1 cellular context compared by ENCODE assay signal in genomic region chr15:60370804-60371700, GRCh38.
TF ChIP-seq lines count a peak whose summit lies in the region.

No MANE protein-coding gene starts in this region.

TF ChIP-seq in SK-N-SH, 30 proteins besides CTCF, POLR2A, EP300 and RAD21 (continued from another document):
- TF ChIP-seq NFIC (IDR thresholded peaks at IDR 0.05; ENCODE audit: borderline replicate concordance) (peak; percentile 99), TAF1 (IDR thresholded peaks at IDR 0.05; ENCODE audit: borderline replicate concordance, low read depth, low read length) (peak; percentile 43; the same call in 1 of the 2 replicates), IRF3 (IDR thresholded peaks at IDR 0.05; ENCODE audit: low read depth, low read length) (no peak), YY1 (IDR thresholded peaks at IDR 0.05; ENCODE audit: low read depth) (peak; percentile 69; the same call in 1 of the 2 replicates), NRF1 (IDR thresholded peaks at IDR 0.05; ENCODE audit: low read depth, low read length) (no peak), GATA2 (CRISPR knock-in tag; IDR thresholded peaks at IDR 0.05) (no peak), POLR2AphosphoS5 (IDR thresholded peaks at IDR 0.05; ENCODE audit: low read depth, low read length) (peak; percentile 83), JUND (IDR thresholded peaks at IDR 0.05) (peak; percentile 98)
